ENCODE assay signal across 8 cellular contexts in genomic region chr10:126041804-126042231, GRCh38.
DNase-seq lines count a peak whose midpoint lies in the region; ATAC-seq, FAIRE-seq and TF ChIP-seq lines count a peak whose summit lies in the region.

No MANE protein-coding gene starts in this region.

- H3K36me3 ChIP-seq in A673 (ENCODE audit: insufficient read depth, low read length, poor library complexity, severe bottlenecking) (no peaks in the 10 kb centered on the region), small intestine (ENCODE audit: control insufficient read depth in 2 of 2, insufficient read depth in 2 of 2, low read length in 2 of 2) (no peaks in the 10 kb centered on the region)

- intact Hi-C loops in A673 (cut with micrococcal nuclease; ENCODE audit: unreplicated experiment), result no loop called here

- H3K27me3 ChIP-seq in A673 (replicated peaks; ENCODE audit: insufficient read depth, low read depth, low read length, poor library complexity) (no peaks in the 10 kb centered on the region), small intestine (ENCODE audit: control insufficient read depth in 2 of 2, insufficient read depth in 2 of 2, low read length in 2 of 2) (no peaks in the 10 kb centered on the region)

- ATAC-seq in GM18868 (IDR thresholded peaks at IDR 0.05; ENCODE audit: unreplicated experiment) (peak; percentile 96), HG03095 (IDR thresholded peaks at IDR 0.05; ENCODE audit: unreplicated experiment) (peak; percentile 98)

- FAIRE-seq in small intestine (lab: Jason Lieb, UNC), result no peak

- POLR2A ChIA-PET in A673 (lab: Charles Lee; ENCODE audit: low non-redundant PET), result no interaction called here

- H3K4me1 ChIP-seq in A673 (ENCODE audit: insufficient read depth, low read length, poor library complexity, severe bottlenecking), result peaks cover 7% of the 10 kb centered on the region
- H3K4me1 ChIP-seq in small intestine (ENCODE audit: control insufficient read depth in 2 of 2, insufficient read depth in 1 of 2, low read depth in 1 of 2, low read length in 1 of 2), result peaks cover 0 to 3% of the 10 kb centered on the region in 2 donors

- DNase-seq in A673 (ENCODE audit: low spot score) (peak; percentile 14), SKM-1 (lab: John Stamatoyannopoulos, UW; ENCODE audit: unreplicated experiment) (peak; percentile 51), amygdala (lab: John Stamatoyannopoulos, UW) (peak in 43 of 56 donors; percentile 6 to 72 (median 32)), iPS DF 19.7 (ENCODE audit: low read depth, low spot score) (peak; percentile 25), small intestine (peak; percentile 29), NCI-H2227 (lab: John Stamatoyannopoulos, UW; ENCODE audit: unreplicated experiment) (no peak)

- H3K27ac ChIP-seq in A673 (ENCODE audit: low read depth, low read length, poor library complexity, severe bottlenecking), result no peak overlapping the region
- peak overlapping the region in 1 of 2 donors; percentile 15 for H3K27ac ChIP-seq in small intestine (ENCODE audit: low read depth in 1 of 2, low read length in 1 of 2)

- no peaks in the 10 kb centered on the region for H3K9me3 ChIP-seq in A673 (ENCODE audit: low read depth, low read length, poor library complexity, severe bottlenecking)
- H3K9me3 ChIP-seq in small intestine (ENCODE audit: control insufficient read depth, low read depth), result no peaks in the 10 kb centered on the region

- CTCF ChIA-PET in A673 (lab: Charles Lee), result no interaction called here

- WGBS in small intestine, 3 donors, result 14 to 31% (median 24%) methylated on average over 12 of the region's 12 CpGs

- no peak for TF ChIP-seq CTCF in A673 (conservative IDR thresholded peaks at IDR 0.05; ENCODE audit: low read depth, low read length)

- no peak overlapping the region for H3K4me3 ChIP-seq in A673 (ENCODE audit: low read depth, low read length, poor library complexity, severe bottlenecking)
- no peak overlapping the region for H3K4me3 ChIP-seq in small intestine (ENCODE audit: low read depth in 1 of 2, low read length in 2 of 2)

- no TSS peak for BruUV-seq in A673 (replicated peaks; lab: Mats Ljungman, UMichigan)
